Comparison of ENCODE assay signal across 8 cellular contexts in the genomic region with DNA sequence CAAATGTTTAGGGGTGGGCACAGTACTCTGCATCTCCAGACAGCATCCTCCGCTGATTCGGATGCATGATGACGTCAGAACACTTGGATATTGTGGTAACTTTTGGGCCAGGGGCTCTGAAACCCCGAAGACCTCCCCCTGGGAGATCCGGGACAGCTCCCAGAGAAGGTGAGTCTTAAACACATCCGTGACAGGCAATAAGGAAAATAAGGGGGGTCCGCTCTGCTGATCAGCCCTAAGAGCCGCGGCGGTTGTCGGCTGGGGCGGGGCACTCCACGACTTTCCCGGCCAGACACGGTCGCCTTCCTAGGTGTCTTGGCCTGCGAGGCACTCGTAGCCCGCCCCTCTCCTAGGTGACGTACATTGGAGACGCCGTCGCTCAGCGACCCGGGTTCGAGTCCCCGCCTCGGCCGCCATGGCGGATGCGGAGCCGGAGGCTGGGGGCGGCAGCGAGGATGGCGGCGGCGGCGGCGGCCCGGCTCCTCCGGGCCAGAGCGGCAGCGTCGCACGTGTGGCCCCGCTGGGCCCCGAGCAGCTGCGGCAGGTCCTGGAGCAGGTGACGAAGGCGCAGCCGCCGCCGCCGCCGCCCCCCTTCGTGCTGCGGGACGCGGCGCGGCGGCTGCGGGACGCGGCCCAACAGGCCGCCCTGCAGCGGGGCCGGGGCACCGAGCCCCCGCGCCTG. TPM values are rescaled to one million over a fixed set of nuclear protein-coding genes. Genes with fewer than 3 reads are reported as not detected.
DNase-seq lines count a peak whose midpoint lies in the region; ATAC-seq, FAIRE-seq and TF ChIP-seq lines count a peak whose summit lies in the region.

A gene (plus strand): TSS at position 396 of the 682 bp plus-strand sequence. CDS start 20 bp downstream, at position 416.

- peak within 1 kb of the TSS; percentile 87 for H3K4me2 ChIP-seq in endothelial cell of umbilical vein (ENCODE audit: insufficient read depth, low read length)

- TF ChIP-seq POLR2A in endothelial cell of umbilical vein (IDR thresholded peaks at IDR 0.05; ENCODE audit: low read depth, low read length): no peak

- H3K27me3 ChIP-seq in endothelial cell of umbilical vein (ENCODE audit: control insufficient read depth in 2 of 2, insufficient read depth in 2 of 2, low read length in 2 of 2): no peaks in the 10 kb centered on the region

- H3K4me3 ChIP-seq in endothelial cell of umbilical vein (replicated peaks in 1 of 3; ENCODE audit: insufficient read depth in 1 of 3, low read depth in 1 of 3, low read length in 3 of 3): peak within 1 kb of the TSS; percentile 53 to 81 (median 77)

- no peak for TF ChIP-seq CTCF in endothelial cell of umbilical vein (IDR thresholded peaks at IDR 0.05; ENCODE audit: extremely low read depth in 1 of 2, insufficient read depth in 1 of 2, low read depth in 1 of 2, low read length in 2 of 2)

- DNase-seq in D341Med (ENCODE audit: low spot score) (peak; percentile 90), KBM-7 (peak; percentile 85), OCI-M2 (lab: John Stamatoyannopoulos, UW; ENCODE audit: unreplicated experiment) (peak; percentile 47), activated T-cell treated with anti-CD3 and anti-CD28 coated beads for 1 hour (ENCODE audit: low read depth) (peak; percentile 93), endothelial cell of umbilical vein (ENCODE audit: low read depth, low spot score) (peak; percentile 81), middle frontal gyrus (ENCODE audit: extremely low spot score, low spot score) (peak; percentile 63)
- DNase-seq in stimulated activated CD8-positive, alpha-beta memory T cell treated with anti-CD3 and anti-CD28 coated beads, Interleukin-2, amount 100 ng/mL, for 1 hour (ENCODE audit: low read depth in 2 of 2): peak; percentile 88 to 89

- H3K36me3 ChIP-seq in endothelial cell of umbilical vein (ENCODE audit: control insufficient read depth in 2 of 2, extremely low read depth in 1 of 2, insufficient read depth in 2 of 2, low read length in 2 of 2): no peaks in the 10 kb centered on the region

- H3K4me1 ChIP-seq in endothelial cell of umbilical vein (ENCODE audit: control insufficient read depth, extremely low read depth, insufficient read depth, low read length): peaks cover 24% of the 10 kb centered on the region

- CTCF ChIA-PET in endothelial cell of umbilical vein (lab: Charles Lee): interaction anchor here (1.0 to 1.5 kb wide), 2 partner anchors 119 to 197 kb away, joined by 3 to 6 read pairs; no protein-coding TSS in a partner anchor

- POLR2A ChIA-PET in endothelial cell of umbilical vein (lab: Charles Lee): no interaction called here

- H3K27ac ChIP-seq in endothelial cell of umbilical vein (ENCODE audit: insufficient read depth, low read depth, low read length): peak within 1 kb of the TSS; percentile 81

- BruUV-seq in endothelial cell of umbilical vein (replicated peaks; lab: Mats Ljungman, UMichigan): TSS peak; percentile 97

- dilution Hi-C loops in endothelial cell of umbilical vein (cut with MboI; ENCODE audit: extremely low pct_ligation_motif_present, low sequenced_read_pairs): no loop called here

- H3K9me3 ChIP-seq in endothelial cell of umbilical vein (replicated peaks; ENCODE audit: control insufficient read depth, insufficient read depth, low read length): no peaks in the 10 kb centered on the region

- H4K20me1 ChIP-seq in endothelial cell of umbilical vein (replicated peaks; ENCODE audit: control insufficient read depth, extremely low read depth, insufficient read depth, low read length): no peaks in the 10 kb centered on the region

- peak; percentile 94 for FAIRE-seq in endothelial cell of umbilical vein (lab: Jason Lieb, UNC)

- peak within 1 kb of the TSS; percentile 72 for H2AFZ ChIP-seq in endothelial cell of umbilical vein (ENCODE audit: low read depth, low read length)

- H3K9ac ChIP-seq in endothelial cell of umbilical vein (replicated peaks; ENCODE audit: extremely low read depth, insufficient read depth, low read length): peak within 1 kb of the TSS; percentile 86

- in situ Hi-C loops in KBM-7 (cut with MboI; ENCODE audit: low pct_unique_long_range_greater_than_20kb, low sequenced_read_pairs): no loop called here

- intact Hi-C loops in endothelial cell of umbilical vein (cut with micrococcal nuclease): loop anchor here (10.0 kb wide), 1 partner anchor 555 kb away; a partner anchor contains a TSS

- H3K79me2 ChIP-seq in endothelial cell of umbilical vein (ENCODE audit: control insufficient read depth, insufficient read depth, low read length): peaks cover 5% of the 10 kb centered on the region

- ATAC-seq in GM21528 (IDR thresholded peaks at IDR 0.05; ENCODE audit: low FRiP score, unreplicated experiment): peak; percentile 54

- no peaks in the 10 kb centered on the region for H3K9me1 ChIP-seq in endothelial cell of umbilical vein (replicated peaks; ENCODE audit: control insufficient read depth, extremely low read depth, insufficient read depth, low read length)

TF ChIP-seq in endothelial cell of umbilical vein, 7 proteins besides CTCF, POLR2A, EP300 and RAD21:
- TF ChIP-seq, protein P1, sequence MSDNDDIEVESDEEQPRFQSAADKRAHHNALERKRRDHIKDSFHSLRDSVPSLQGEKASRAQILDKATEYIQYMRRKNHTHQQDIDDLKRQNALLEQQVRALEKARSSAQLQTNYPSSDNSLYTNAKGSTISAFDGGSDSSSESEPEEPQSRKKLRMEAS (IDR thresholded peaks at IDR 0.05; ENCODE audit: insufficient read depth, insufficient read length): no peak
- TF ChIP-seq POLR2AphosphoS5 (IDR thresholded peaks at IDR 0.05; ENCODE audit: insufficient read depth, low read depth, low read length) (peak; percentile 64), JUN (IDR thresholded peaks at IDR 0.05; ENCODE audit: borderline replicate concordance, insufficient read depth, insufficient read length, low read depth) (peak; percentile 46)

RNA-seq across cellular contexts. Expression of the gene that starts here (rescaled TPM):
- total RNA-seq in endothelial cell of umbilical vein: 12.5 TPM in 2 replicates
- polyA plus RNA-seq in endothelial cell of umbilical vein: 8.5 and 9.8 TPM in 2 replicates
- polyA plus RNA-seq in endothelial cell of umbilical vein (2011; cell fraction: cytosol; rRNA removed): 6.2 and 7.3 TPM in 2 replicates
- 39.0 and 41.4 TPM in 2 replicates for polyA plus RNA-seq in endothelial cell of umbilical vein (2011; cell fraction: nucleus; rRNA removed)
- polyA plus RNA-seq in endothelial cell of umbilical vein (2012): 4.2 and 4.6 TPM in 2 replicates
- polyA minus RNA-seq in endothelial cell of umbilical vein: 7.1 and 7.3 TPM in 2 replicates
- polyA minus RNA-seq in endothelial cell of umbilical vein (2011; cell fraction: cytosol; rRNA and poly(A)+ RNA removed): 12.1 TPM
- polyA minus RNA-seq in endothelial cell of umbilical vein (2011; cell fraction: nucleus; rRNA and poly(A)+ RNA removed): 10.3 and 10.9 TPM in 2 replicates

Comparison
In these comparisons a context has a peak if more than half of its experiments do, and no peak if none do; other contexts are left out.
1. Peak in every context shown above with its lines: DNase-seq, ATAC-seq, H3K4me3 ChIP-seq and H3K27ac ChIP-seq.